ENCODE assay signal across 26 cellular contexts in genomic region chr2:168599738-168600137, GRCh38.
"Had no signal": no experiment of that assay in that cellular context is flagged by ENCODE, and none has a peak within 500 bp of the region (broad histone marks: within the 10 kb centered on the region; RNA-seq: fewer than 3 reads in every experiment).

No MANE protein-coding gene starts in this region.

- H3K4me3 Mint-ChIP-seq: activated CD4-positive, alpha-beta memory T cell treated with anti-CD3 and anti-CD28 coated beads for 36 hours; activated CD4-positive, alpha-beta T cell treated with anti-CD3 and anti-CD28 coated beads, Interleukin-2, amount 10 ng/mL, durations not matched to agents 24 days and 14 days; activated naive CD4-positive, alpha-beta T cell treated with anti-CD3 and anti-CD28 coated beads, Interleukin-2, amount 50 U/mL, for 24 hours; activated naive CD8-positive, alpha-beta T cell treated with anti-CD3 and anti-CD28 coated beads, Interleukin-2, amount 50 U/mL, for 24 hours; activated T-helper 1 cell treated with anti-CD3 and anti-CD28 coated beads, Interleukin-12 subunit alpha, Interleukin-12 subunit beta, Interleukin-2, Interleukin-4 antibody, amounts not matched to agents 30 ng/mL and 10 ng/mL and 1 ng/mL, durations not matched to agents 14 hours and 24 hours and 36 hours; central memory CD8-positive, alpha-beta T cell; natural killer cell treated with Interleukin-12 subunit alpha and Interleukin-12 subunit beta and Interleukin-15 and Interleukin-18, amount 100 ng/mL, for 72 hours; T-helper 1 cell treated with Interleukin-12 subunit alpha and Interleukin-12 subunit beta and Interleukin-4 antibody, amounts not matched to agents 30 μg/mL and 1 μg/mL, for 36 hours had no signal

- DNase-seq: activated CD4-positive, alpha-beta memory T cell treated with anti-CD3 and anti-CD28 coated beads for 36 hours; activated CD4-positive, alpha-beta T cell treated with anti-CD3 and anti-CD28 coated beads, Interleukin-2, amount 10 ng/mL, durations not matched to agents 24 days and 14 days; activated CD4-positive, CD25-positive, alpha-beta regulatory T cell treated with anti-CD3 and anti-CD28 coated beads, Interleukin-2, amount 50 U/mL, for 72 hours; activated CD8-positive, alpha-beta memory T cell treated with anti-CD3 and anti-CD28 coated beads, Interleukin-2, amount 50 U/mL, for 4 hours; activated gamma-delta T cell; activated naive CD8-positive, alpha-beta T cell treated with anti-CD3 and anti-CD28 coated beads, Interleukin-2, amount 50 U/mL, for 24 hours; activated T-cell treated with anti-CD3 and anti-CD28 coated beads, Interleukin-2, amount 50 U/mL, for 1 hour; amygdala; dermis blood vessel endothelial cell; effector CD4-positive, alpha-beta T cell; head of caudate nucleus; hippocampal formation; kidney; mesenchymal stem cell; right cardiac atrium; stimulated activated naive CD8-positive, alpha-beta T cell treated with anti-CD3 and anti-CD28 coated beads, Interleukin-15, Interleukin-2, amounts not matched to agents 100 U/mL and 50 U/mL, for 24 hours; T1000; testis; transverse colon; WERI-Rb-1 had no signal

- H3K27ac ChIP-seq: gastroesophageal sphincter, testis, transverse colon, WERI-Rb-1 had no signal

- H3K4me3 ChIP-seq: gastroesophageal sphincter, testis, transverse colon had no signal

- H3K4me1 ChIP-seq: testis had no signal

- H3K4me1 Mint-ChIP-seq: central memory CD8-positive, alpha-beta T cell had no signal

- H3K27me3 Mint-ChIP-seq: activated CD4-positive, alpha-beta memory T cell treated with anti-CD3 and anti-CD28 coated beads for 36 hours; activated CD4-positive, alpha-beta T cell treated with anti-CD3 and anti-CD28 coated beads, Interleukin-2, amount 10 ng/mL, durations not matched to agents 24 days and 14 days; activated naive CD4-positive, alpha-beta T cell treated with anti-CD3 and anti-CD28 coated beads, Interleukin-2, amount 50 U/mL, for 24 hours; activated naive CD8-positive, alpha-beta T cell treated with anti-CD3 and anti-CD28 coated beads, Interleukin-2, amount 50 U/mL, for 24 hours; central memory CD8-positive, alpha-beta T cell; natural killer cell treated with Interleukin-12 subunit alpha and Interleukin-12 subunit beta and Interleukin-15 and Interleukin-18, amount 100 ng/mL, for 72 hours had no signal

- H3K27me3 ChIP-seq: gastroesophageal sphincter, testis, transverse colon had no signal

- H3K9me3 Mint-ChIP-seq: natural killer cell treated with Interleukin-12 subunit alpha and Interleukin-12 subunit beta and Interleukin-15 and Interleukin-18, amount 100 ng/mL, for 72 hours had no signal

- ATAC-seq: activated naive CD8-positive, alpha-beta T cell treated with anti-CD3 and anti-CD28 coated beads, Interleukin-2, amount 50 U/mL, for 24 hours; gastroesophageal sphincter; natural killer cell treated with Interleukin-12 subunit alpha and Interleukin-12 subunit beta and Interleukin-15 and Interleukin-18, amount 100 ng/mL, for 72 hours; right cardiac atrium; stimulated activated naive CD8-positive, alpha-beta T cell treated with anti-CD3 and anti-CD28 coated beads, Interleukin-15, Interleukin-2, amounts not matched to agents 100 U/mL and 50 U/mL, for 24 hours had no signal

- H3K36me3 ChIP-seq: gastroesophageal sphincter, transverse colon, WERI-Rb-1 had no signal

- H3K27ac Mint-ChIP-seq: activated CD4-positive, alpha-beta memory T cell treated with anti-CD3 and anti-CD28 coated beads for 36 hours; activated CD4-positive, alpha-beta T cell treated with anti-CD3 and anti-CD28 coated beads, Interleukin-2, amount 10 ng/mL, durations not matched to agents 24 days and 14 days; activated naive CD4-positive, alpha-beta T cell treated with anti-CD3 and anti-CD28 coated beads, Interleukin-2, amount 50 U/mL, for 24 hours; activated naive CD8-positive, alpha-beta T cell treated with anti-CD3 and anti-CD28 coated beads, Interleukin-2, amount 50 U/mL, for 24 hours; activated T-helper 1 cell treated with anti-CD3 and anti-CD28 coated beads, Interleukin-12 subunit alpha, Interleukin-12 subunit beta, Interleukin-2, Interleukin-4 antibody, amounts not matched to agents 30 ng/mL and 10 ng/mL and 1 ng/mL, durations not matched to agents 14 hours and 24 hours and 36 hours; natural killer cell treated with Interleukin-12 subunit alpha and Interleukin-12 subunit beta and Interleukin-15 and Interleukin-18, amount 100 ng/mL, for 72 hours; T-helper 1 cell treated with Interleukin-12 subunit alpha and Interleukin-12 subunit beta and Interleukin-4 antibody, amounts not matched to agents 30 μg/mL and 1 μg/mL, for 36 hours had no signal

- H3K9me3 ChIP-seq: testis had no signal
